In genomic region chr2:29146197-29146596, GRCh38 we compare ENCODE assay signal across 18 cellular contexts. TPM values are rescaled to one million over a fixed set of nuclear protein-coding genes. Genes with fewer than 3 reads are reported as not detected.
DNase-seq lines count a peak whose midpoint lies in the region; ATAC-seq, FAIRE-seq and TF ChIP-seq lines count a peak whose summit lies in the region.
"Had no signal": no experiment of that assay in that cellular context is flagged by ENCODE, and none has a peak within 500 bp of the region (broad histone marks: within the 10 kb centered on the region; RNA-seq: fewer than 3 reads in every experiment).

No MANE protein-coding gene starts in this region.

- CTCF ChIA-PET in PC-9 (lab: Charles Lee), result no interaction called here

- H3K27ac ChIP-seq in PC-9 (peak overlapping the region; percentile 5; the same call in 1 of the 2 replicates), spleen (no peak overlapping the region), heart right ventricle (no peak overlapping the region)
- H3K27ac ChIP-seq: BLaER1 treated with 17β-estradiol and CSF1 and Interleukin-3, amounts not matched to agents 10 nM and 100 nM; KMS-11 had no signal

- peak; percentile 16 for FAIRE-seq in D721Med (lab: Jason Lieb, UNC)
- FAIRE-seq in GM18507 (lab: Jason Lieb, UNC), result peak; percentile 65
- peak; percentile 82 for FAIRE-seq in urothelium cell line (lab: Jason Lieb, UNC)
- FAIRE-seq: GM12892 had no signal

- H3K4me3 ChIP-seq in PC-9, result no peak overlapping the region
- no peak overlapping the region for H3K4me3 ChIP-seq in spleen
- no peak overlapping the region for H3K4me3 ChIP-seq in heart right ventricle
- H3K4me3 ChIP-seq: BLaER1 treated with 17β-estradiol and CSF1 and Interleukin-3, amounts not matched to agents 10 nM and 100 nM had no signal

- H3K9me3 ChIP-seq in PC-9 (ENCODE audit: insufficient read depth, low read depth), result no peaks in the 10 kb centered on the region
- no peaks in the 10 kb centered on the region for H3K9me3 ChIP-seq in spleen
- H3K9me3 ChIP-seq in heart right ventricle, result no peaks in the 10 kb centered on the region
- H3K9me3 ChIP-seq: BLaER1 treated with 17β-estradiol and CSF1 and Interleukin-3, amounts not matched to agents 10 nM and 100 nM had no signal

- H4K20me1 ChIP-seq in PC-9 (ENCODE audit: insufficient read depth), result no peaks in the 10 kb centered on the region
- H4K20me1 ChIP-seq: BLaER1 treated with 17β-estradiol and CSF1 and Interleukin-3, amounts not matched to agents 10 nM and 100 nM had no signal

- H3K4me1 ChIP-seq in PC-9 (replicated peaks; ENCODE audit: insufficient read depth), result no peaks in the 10 kb centered on the region
- no peaks in the 10 kb centered on the region for H3K4me1 ChIP-seq in spleen
- H3K4me1 ChIP-seq in heart right ventricle, result peaks cover 0 to 3% (median 0%) of the 10 kb centered on the region in 9 donors
- H3K4me1 ChIP-seq: BLaER1 treated with 17β-estradiol and CSF1 and Interleukin-3, amounts not matched to agents 10 nM and 100 nM had no signal

- TF ChIP-seq CTCF in D721Med (IDR thresholded peaks at IDR 0.05; ENCODE audit: insufficient read depth, missing control alignments) (no peak), PC-9 (conservative IDR thresholded peaks at IDR 0.05) (no peak), spleen (IDR thresholded peaks at IDR 0.05 in 8 of 11, conservative IDR thresholded peaks at IDR 0.05 in 3 of 11) (no peak), heart right ventricle (IDR thresholded peaks at IDR 0.05) (no peak)

- no peak overlapping the region for H2AFZ ChIP-seq in PC-9

- no peak for ATAC-seq in heart right ventricle
- ATAC-seq: CD8-positive, alpha-beta T cell; HCT116 had no signal

- no peak overlapping the region for H3K4me2 ChIP-seq in PC-9
- H3K4me2 ChIP-seq: BLaER1 treated with 17β-estradiol and CSF1 and Interleukin-3, amounts not matched to agents 10 nM and 100 nM; KMS-11 had no signal

- H3K9me2 ChIP-seq in PC-9 (ENCODE audit: insufficient read depth), result no peaks in the 10 kb centered on the region

- no peak for TF ChIP-seq POLR2A in spleen (IDR thresholded peaks at IDR 0.05)

- no peaks in the 10 kb centered on the region for H3K27me3 ChIP-seq in PC-9 (ENCODE audit: insufficient read depth, low read depth)
- no peaks in the 10 kb centered on the region for H3K27me3 ChIP-seq in spleen (replicated peaks in 1 of 7)
- no peaks in the 10 kb centered on the region for H3K27me3 ChIP-seq in heart right ventricle
- H3K27me3 ChIP-seq: BLaER1 treated with 17β-estradiol and CSF1 and Interleukin-3, amounts not matched to agents 10 nM and 100 nM had no signal

- 89 to 97% (median 92%) methylated on average over 3 of the region's 3 CpGs for WGBS in spleen, 5 donors
- WGBS in heart right ventricle, 2 donors, result 84 to 89% methylated on average over 3 of the region's 3 CpGs

- peaks cover 13% of the 10 kb centered on the region; the same call in 1 of the 2 replicates for H3F3A ChIP-seq in PC-9 (ENCODE audit: insufficient read depth, low read depth)

- POLR2A ChIA-PET in PC-9 (lab: Charles Lee; ENCODE audit: unreplicated experiment), result no interaction called here

- DNase-seq in D721Med (ENCODE audit: insufficient read length, low spot score), result no peak
- no peak for DNase-seq in GM18507 (ENCODE audit: extremely low spot score, insufficient read length, low read depth)
- DNase-seq in PC-9, result no peak
- DNase-seq in urothelium cell line (ENCODE audit: low spot score), result no peak
- DNase-seq in spleen, result no peak
- DNase-seq in COLO829 (ENCODE audit: low spot score), result no peak
- DNase-seq in heart right ventricle, result no peak
- DNase-seq: CD8-positive, alpha-beta T cell; COR-L47; DMS79 treated with DMSO at 0.1 percent for 48 hours; GDM1; GOT3; H7; HFFc6 had no signal

- H3K79me2 ChIP-seq in PC-9 (ENCODE audit: low read depth), result peaks cover 8% of the 10 kb centered on the region; the same call in 1 of the 2 replicates

- no TSS peak for BruUV-seq in PC-9 (replicated peaks; lab: Mats Ljungman, UMichigan)

- intact Hi-C loops in PC-9 (cut with micrococcal nuclease; ENCODE audit: unreplicated experiment) (no loop called here), spleen (cut with DNase I; ENCODE audit: low total_unique reads) (no loop called here), heart right ventricle (cut with DNase I) (no loop called here)

- H3K36me3 ChIP-seq in PC-9 (ENCODE audit: low read depth) (peaks cover 42% of the 10 kb centered on the region), spleen (peaks cover 0 to 49% (median 20%) of the 10 kb centered on the region in 6 donors), heart right ventricle (peaks cover 0 to 45% (median 3%) of the 10 kb centered on the region in 9 donors)

RNA-seq across cellular contexts. Expression of gene CLIP4, which starts 31.0 kb away (rescaled TPM):
- total RNA-seq in PC-9 (2021), result 107 and 134 TPM in 2 replicates
- 10 to 100 TPM; 25.0 to 68.8 (median 33.8) TPM for total RNA-seq in spleen
- polyA plus RNA-seq in spleen, result 1 to 10 TPM; 4.1 to 7.3 (median 5.8) TPM
- total RNA-seq in heart right ventricle, result 10 to 100 TPM; 31.8 to 55.2 (median 45.2) TPM
- 10 to 100 TPM in 1 of 2 donors, 1 to 10 TPM in 1; 8.3 to 11.2 TPM for polyA plus RNA-seq in heart right ventricle
